1 cellular context compared by ENCODE assay signal in the genomic region with DNA sequence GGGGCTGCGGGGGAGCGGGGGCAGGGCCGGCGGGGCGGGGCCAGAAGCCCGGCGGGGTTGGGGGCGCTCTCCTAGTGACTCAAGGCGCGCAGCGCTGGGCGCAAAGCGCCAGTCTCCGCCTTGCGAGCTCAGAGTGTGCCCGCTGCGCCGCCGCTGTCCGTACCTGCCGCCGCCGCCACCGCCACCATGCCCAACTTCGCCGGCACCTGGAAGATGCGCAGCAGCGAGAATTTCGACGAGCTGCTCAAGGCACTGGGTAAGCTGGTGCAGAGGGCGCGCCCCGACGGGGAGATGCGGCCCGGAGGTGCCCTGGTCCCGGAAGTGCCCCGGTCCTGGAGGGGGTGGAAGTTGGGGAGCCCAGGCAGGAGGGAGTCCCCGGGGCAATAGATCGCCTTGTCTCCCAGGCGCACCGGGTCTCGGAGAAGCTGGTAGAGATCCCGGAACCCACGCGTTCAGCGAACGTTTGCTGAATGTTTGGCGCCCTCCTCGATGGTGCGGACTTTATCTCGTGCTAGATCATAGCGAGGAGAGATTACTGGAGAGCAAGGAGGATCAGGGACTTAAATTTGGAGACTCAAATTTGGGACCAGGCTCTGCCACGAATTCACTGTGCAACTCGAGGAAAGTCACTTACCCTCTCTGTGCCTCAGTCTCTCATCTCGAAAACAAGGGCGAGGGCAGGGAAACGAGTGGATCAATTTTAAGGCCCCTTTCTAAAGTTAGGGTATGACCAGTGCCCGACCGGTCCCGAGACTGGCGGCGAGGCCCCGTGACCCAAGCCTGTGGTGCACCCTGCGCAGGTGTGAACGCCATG.
A peak's percentile ranks its signal among the peaks of the same experiment; 100 is the strongest.
TF ChIP-seq lines count a peak whose summit lies in the region.

A gene (plus strand): TSS at position 111 of the 814 bp plus-strand sequence. CDS start 76 bp downstream, at position 187.

TF ChIP-seq in WTC11, 78 proteins besides CTCF, POLR2A, EP300 and RAD21 (continued from another document and continues in another):
- TF ChIP-seq CBFB (CRISPR knock-in tag; IDR thresholded peaks at IDR 0.05; ENCODE audit: low read depth): no peak
- TF ChIP-seq TP53 (CRISPR knock-in tag; IDR thresholded peaks at IDR 0.05): 0 out of 2 replicates have a peak, but pooled peaks have one; percentile 30
- TF ChIP-seq PRRX2 (CRISPR knock-in tag; IDR thresholded peaks at IDR 0.05): no peak
- TF ChIP-seq IRF2 (CRISPR knock-in tag; IDR thresholded peaks at IDR 0.05; ENCODE audit: borderline replicate concordance, low read depth): no peak
- TF ChIP-seq TCF7 (CRISPR knock-in tag; IDR thresholded peaks at IDR 0.05; ENCODE audit: low read depth): no peak
- TF ChIP-seq, protein P1, sequence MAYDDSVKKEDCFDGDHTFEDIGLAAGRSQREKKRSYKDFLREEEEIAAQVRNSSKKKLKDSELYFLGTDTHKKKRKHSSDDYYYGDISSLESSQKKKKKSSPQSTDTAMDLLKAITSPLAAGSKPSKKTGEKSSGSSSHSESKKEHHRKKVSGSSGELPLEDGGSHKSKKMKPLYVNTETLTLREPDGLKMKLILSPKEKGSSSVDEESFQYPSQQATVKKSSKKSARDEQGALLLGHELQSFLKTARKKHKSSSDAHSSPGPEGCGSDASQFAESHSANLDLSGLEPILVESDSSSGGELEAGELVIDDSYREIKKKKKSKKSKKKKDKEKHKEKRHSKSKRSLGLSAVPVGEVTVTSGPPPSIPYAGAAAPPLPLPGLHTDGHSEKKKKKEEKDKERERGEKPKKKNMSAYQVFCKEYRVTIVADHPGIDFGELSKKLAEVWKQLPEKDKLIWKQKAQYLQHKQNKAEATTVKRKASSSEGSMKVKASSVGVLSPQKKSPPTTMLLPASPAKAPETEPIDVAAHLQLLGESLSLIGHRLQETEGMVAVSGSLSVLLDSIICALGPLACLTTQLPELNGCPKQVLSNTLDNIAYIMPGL (CRISPR knock-in tag; IDR thresholded peaks at IDR 0.05): peak; percentile 84
- no peak for TF ChIP-seq TEAD1 (CRISPR knock-in tag; IDR thresholded peaks at IDR 0.05)
- TF ChIP-seq EMX1 (CRISPR knock-in tag; IDR thresholded peaks at IDR 0.05): no peak
- TF ChIP-seq, protein P2, sequence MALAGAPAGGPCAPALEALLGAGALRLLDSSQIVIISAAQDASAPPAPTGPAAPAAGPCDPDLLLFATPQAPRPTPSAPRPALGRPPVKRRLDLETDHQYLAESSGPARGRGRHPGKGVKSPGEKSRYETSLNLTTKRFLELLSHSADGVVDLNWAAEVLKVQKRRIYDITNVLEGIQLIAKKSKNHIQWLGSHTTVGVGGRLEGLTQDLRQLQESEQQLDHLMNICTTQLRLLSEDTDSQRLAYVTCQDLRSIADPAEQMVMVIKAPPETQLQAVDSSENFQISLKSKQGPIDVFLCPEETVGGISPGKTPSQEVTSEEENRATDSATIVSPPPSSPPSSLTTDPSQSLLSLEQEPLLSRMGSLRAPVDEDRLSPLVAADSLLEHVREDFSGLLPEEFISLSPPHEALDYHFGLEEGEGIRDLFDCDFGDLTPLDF (CRISPR knock-in tag; IDR thresholded peaks at IDR 0.05): no peak
- TF ChIP-seq ZBTB21 (CRISPR knock-in tag; IDR thresholded peaks at IDR 0.05; ENCODE audit: borderline replicate concordance): peak; percentile 73; the same call in 1 of the 2 replicates
- TF ChIP-seq ATF1 (CRISPR knock-in tag; IDR thresholded peaks at IDR 0.05): no peak
- TF ChIP-seq, protein P3, sequence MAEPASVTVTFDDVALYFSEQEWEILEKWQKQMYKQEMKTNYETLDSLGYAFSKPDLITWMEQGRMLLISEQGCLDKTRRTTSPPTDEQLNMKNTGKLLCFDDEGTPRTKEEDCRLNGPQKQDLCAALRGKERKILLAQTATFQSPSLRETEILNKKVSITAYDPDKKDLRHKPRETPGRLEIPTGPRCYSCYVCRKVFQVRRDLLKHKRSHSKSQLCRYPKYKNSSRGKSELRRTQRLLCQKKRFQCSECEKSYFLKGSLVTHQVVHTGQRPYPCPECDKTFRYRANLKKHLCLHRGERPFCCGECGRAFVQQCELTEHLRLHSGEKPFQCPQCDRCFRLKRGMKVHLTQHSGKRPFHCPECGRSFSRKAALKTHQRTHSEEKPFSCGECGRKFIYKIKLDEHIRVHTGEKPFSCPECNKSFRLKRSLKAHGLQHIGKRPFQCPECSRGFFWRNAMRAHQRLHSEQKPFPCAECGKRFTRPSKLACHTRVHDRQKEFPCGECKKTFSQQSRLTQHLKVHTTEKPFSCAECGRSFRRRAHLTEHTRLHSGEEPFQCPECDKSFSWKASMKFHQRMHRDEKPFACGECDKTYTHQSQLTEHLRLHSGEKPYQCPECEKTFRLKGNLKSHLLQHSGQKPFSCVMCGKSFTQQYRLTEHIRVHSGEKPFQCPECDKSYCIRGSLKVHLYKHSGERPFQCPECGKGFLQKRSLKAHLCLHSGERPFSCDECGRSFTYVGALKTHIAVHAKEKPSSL (CRISPR knock-in tag; conservative IDR thresholded peaks at IDR 0.05): no peak
- TF ChIP-seq NFYB (CRISPR knock-in tag; conservative IDR thresholded peaks at IDR 0.05; ENCODE audit: low read depth): no peak
- no peak for TF ChIP-seq OVOL2 (CRISPR knock-in tag; IDR thresholded peaks at IDR 0.05; ENCODE audit: borderline replicate concordance)
- peak; percentile 54; the same call in 1 of the 2 replicates for TF ChIP-seq FOXK1 (CRISPR knock-in tag; IDR thresholded peaks at IDR 0.05)
- TF ChIP-seq, protein P4, sequence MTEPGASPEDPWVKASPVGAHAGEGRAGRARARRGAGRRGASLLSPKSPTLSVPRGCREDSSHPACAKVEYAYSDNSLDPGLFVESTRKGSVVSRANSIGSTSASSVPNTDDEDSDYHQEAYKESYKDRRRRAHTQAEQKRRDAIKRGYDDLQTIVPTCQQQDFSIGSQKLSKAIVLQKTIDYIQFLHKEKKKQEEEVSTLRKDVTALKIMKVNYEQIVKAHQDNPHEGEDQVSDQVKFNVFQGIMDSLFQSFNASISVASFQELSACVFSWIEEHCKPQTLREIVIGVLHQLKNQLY (CRISPR knock-in tag; IDR thresholded peaks at IDR 0.05): no peak
- TF ChIP-seq, protein P5, sequence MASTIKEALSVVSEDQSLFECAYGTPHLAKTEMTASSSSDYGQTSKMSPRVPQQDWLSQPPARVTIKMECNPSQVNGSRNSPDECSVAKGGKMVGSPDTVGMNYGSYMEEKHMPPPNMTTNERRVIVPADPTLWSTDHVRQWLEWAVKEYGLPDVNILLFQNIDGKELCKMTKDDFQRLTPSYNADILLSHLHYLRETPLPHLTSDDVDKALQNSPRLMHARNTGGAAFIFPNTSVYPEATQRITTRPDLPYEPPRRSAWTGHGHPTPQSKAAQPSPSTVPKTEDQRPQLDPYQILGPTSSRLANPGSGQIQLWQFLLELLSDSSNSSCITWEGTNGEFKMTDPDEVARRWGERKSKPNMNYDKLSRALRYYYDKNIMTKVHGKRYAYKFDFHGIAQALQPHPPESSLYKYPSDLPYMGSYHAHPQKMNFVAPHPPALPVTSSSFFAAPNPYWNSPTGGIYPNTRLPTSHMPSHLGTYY (CRISPR knock-in tag; IDR thresholded peaks at IDR 0.05): no peak
- TF ChIP-seq, protein P6, sequence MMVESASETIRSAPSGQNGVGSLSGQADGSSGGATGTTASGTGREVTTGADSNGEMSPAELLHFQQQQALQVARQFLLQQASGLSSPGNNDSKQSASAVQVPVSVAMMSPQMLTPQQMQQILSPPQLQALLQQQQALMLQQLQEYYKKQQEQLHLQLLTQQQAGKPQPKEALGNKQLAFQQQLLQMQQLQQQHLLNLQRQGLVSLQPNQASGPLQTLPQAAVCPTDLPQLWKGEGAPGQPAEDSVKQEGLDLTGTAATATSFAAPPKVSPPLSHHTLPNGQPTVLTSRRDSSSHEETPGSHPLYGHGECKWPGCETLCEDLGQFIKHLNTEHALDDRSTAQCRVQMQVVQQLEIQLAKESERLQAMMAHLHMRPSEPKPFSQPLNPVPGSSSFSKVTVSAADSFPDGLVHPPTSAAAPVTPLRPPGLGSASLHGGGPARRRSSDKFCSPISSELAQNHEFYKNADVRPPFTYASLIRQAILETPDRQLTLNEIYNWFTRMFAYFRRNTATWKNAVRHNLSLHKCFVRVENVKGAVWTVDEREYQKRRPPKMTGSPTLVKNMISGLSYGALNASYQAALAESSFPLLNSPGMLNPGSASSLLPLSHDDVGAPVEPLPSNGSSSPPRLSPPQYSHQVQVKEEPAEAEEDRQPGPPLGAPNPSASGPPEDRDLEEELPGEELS (CRISPR knock-in tag; IDR thresholded peaks at IDR 0.05): 0 out of 2 replicates have a peak, but pooled peaks have one; percentile 66
- TF ChIP-seq, protein P7, sequence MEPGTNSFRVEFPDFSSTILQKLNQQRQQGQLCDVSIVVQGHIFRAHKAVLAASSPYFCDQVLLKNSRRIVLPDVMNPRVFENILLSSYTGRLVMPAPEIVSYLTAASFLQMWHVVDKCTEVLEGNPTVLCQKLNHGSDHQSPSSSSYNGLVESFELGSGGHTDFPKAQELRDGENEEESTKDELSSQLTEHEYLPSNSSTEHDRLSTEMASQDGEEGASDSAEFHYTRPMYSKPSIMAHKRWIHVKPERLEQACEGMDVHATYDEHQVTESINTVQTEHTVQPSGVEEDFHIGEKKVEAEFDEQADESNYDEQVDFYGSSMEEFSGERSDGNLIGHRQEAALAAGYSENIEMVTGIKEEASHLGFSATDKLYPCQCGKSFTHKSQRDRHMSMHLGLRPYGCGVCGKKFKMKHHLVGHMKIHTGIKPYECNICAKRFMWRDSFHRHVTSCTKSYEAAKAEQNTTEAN (CRISPR knock-in tag; IDR thresholded peaks at IDR 0.05): no peak
- TF ChIP-seq ZNF263 (CRISPR knock-in tag; IDR thresholded peaks at IDR 0.05; ENCODE audit: low read depth): 0 out of 2 replicates have a peak, but pooled peaks have one; percentile 11
- no peak for TF ChIP-seq ZNF416 (CRISPR knock-in tag; IDR thresholded peaks at IDR 0.05)
- TF ChIP-seq, protein P8, sequence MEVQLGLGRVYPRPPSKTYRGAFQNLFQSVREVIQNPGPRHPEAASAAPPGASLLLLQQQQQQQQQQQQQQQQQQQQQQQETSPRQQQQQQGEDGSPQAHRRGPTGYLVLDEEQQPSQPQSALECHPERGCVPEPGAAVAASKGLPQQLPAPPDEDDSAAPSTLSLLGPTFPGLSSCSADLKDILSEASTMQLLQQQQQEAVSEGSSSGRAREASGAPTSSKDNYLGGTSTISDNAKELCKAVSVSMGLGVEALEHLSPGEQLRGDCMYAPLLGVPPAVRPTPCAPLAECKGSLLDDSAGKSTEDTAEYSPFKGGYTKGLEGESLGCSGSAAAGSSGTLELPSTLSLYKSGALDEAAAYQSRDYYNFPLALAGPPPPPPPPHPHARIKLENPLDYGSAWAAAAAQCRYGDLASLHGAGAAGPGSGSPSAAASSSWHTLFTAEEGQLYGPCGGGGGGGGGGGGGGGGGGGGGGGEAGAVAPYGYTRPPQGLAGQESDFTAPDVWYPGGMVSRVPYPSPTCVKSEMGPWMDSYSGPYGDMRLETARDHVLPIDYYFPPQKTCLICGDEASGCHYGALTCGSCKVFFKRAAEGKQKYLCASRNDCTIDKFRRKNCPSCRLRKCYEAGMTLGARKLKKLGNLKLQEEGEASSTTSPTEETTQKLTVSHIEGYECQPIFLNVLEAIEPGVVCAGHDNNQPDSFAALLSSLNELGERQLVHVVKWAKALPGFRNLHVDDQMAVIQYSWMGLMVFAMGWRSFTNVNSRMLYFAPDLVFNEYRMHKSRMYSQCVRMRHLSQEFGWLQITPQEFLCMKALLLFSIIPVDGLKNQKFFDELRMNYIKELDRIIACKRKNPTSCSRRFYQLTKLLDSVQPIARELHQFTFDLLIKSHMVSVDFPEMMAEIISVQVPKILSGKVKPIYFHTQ (CRISPR knock-in tag; IDR thresholded peaks at IDR 0.05): no peak
- peak; percentile 44; the same call in 1 of the 2 replicates for TF ChIP-seq ZNF232 (CRISPR knock-in tag; IDR thresholded peaks at IDR 0.05)
- peak; percentile 36; the same call in 1 of the 2 replicates for TF ChIP-seq FOXP1 (CRISPR knock-in tag; IDR thresholded peaks at IDR 0.05; ENCODE audit: borderline replicate concordance)
- no peak for TF ChIP-seq RORB (CRISPR knock-in tag; IDR thresholded peaks at IDR 0.05)
- TF ChIP-seq SP1 (CRISPR knock-in tag; conservative IDR thresholded peaks at IDR 0.05): no peak
- no peak for TF ChIP-seq NFATC4 (CRISPR knock-in tag; IDR thresholded peaks at IDR 0.05)
- no peak for TF ChIP-seq RELA (CRISPR knock-in tag; IDR thresholded peaks at IDR 0.05; ENCODE audit: borderline replicate concordance)
- no peak for TF ChIP-seq ETV6 (CRISPR knock-in tag; IDR thresholded peaks at IDR 0.05)
- TF ChIP-seq, protein P9, sequence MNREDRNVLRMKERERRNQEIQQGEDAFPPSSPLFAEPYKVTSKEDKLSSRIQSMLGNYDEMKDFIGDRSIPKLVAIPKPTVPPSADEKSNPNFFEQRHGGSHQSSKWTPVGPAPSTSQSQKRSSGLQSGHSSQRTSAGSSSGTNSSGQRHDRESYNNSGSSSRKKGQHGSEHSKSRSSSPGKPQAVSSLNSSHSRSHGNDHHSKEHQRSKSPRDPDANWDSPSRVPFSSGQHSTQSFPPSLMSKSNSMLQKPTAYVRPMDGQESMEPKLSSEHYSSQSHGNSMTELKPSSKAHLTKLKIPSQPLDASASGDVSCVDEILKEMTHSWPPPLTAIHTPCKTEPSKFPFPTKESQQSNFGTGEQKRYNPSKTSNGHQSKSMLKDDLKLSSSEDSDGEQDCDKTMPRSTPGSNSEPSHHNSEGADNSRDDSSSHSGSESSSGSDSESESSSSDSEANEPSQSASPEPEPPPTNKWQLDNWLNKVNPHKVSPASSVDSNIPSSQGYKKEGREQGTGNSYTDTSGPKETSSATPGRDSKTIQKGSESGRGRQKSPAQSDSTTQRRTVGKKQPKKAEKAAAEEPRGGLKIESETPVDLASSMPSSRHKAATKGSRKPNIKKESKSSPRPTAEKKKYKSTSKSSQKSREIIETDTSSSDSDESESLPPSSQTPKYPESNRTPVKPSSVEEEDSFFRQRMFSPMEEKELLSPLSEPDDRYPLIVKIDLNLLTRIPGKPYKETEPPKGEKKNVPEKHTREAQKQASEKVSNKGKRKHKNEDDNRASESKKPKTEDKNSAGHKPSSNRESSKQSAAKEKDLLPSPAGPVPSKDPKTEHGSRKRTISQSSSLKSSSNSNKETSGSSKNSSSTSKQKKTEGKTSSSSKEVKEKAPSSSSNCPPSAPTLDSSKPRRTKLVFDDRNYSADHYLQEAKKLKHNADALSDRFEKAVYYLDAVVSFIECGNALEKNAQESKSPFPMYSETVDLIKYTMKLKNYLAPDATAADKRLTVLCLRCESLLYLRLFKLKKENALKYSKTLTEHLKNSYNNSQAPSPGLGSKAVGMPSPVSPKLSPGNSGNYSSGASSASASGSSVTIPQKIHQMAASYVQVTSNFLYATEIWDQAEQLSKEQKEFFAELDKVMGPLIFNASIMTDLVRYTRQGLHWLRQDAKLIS (CRISPR knock-in tag; IDR thresholded peaks at IDR 0.05; ENCODE audit: borderline replicate concordance): no peak
- no peak for TF ChIP-seq ZNF396 (CRISPR knock-in tag; IDR thresholded peaks at IDR 0.05; ENCODE audit: borderline replicate concordance)
